26 cellular contexts compared by ENCODE assay signal in the genomic region with DNA sequence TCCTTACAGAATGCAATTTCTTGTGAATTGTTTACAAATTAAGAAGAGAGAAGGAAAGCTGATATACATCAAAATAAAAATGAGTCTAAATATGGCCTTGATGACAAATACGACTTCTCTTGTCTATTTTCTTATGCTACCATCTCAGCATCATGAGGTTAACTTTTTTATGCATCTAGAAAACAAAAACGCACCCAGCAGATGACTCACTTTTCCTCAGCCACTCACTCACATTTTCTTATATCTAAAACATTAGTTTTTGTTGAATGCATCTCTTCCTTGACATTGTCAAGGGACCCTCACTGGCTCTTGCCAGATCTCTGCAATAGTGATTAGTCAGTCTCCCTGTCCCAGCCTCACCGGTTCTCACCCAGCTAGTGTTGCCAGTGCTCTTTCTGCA.
"Had no signal": no experiment of that assay in that cellular context is flagged by ENCODE, and none has a peak within 500 bp of the region (broad histone marks: within the 10 kb centered on the region; RNA-seq: fewer than 3 reads in every experiment).

No MANE protein-coding gene starts in this region.

- H3K4me1 Mint-ChIP-seq: activated CD4-positive, alpha-beta memory T cell treated with anti-CD3 and anti-CD28 coated beads, Interleukin-2, amount 10 ng/mL, durations not matched to agents 7 days and 5 days; activated CD4-positive, alpha-beta T cell treated with anti-CD3 and anti-CD28 coated beads for 36 hours; activated T-helper 17 cell treated with anti-CD3 and anti-CD28 coated beads, Interleukin-2, amount 50 U/mL, for 72 hours; T-cell had no signal

- H3K9me3 Mint-ChIP-seq: activated CD4-positive, alpha-beta memory T cell treated with anti-CD3 and anti-CD28 coated beads, Interleukin-2, amount 10 ng/mL, durations not matched to agents 7 days and 5 days; activated naive CD4-positive, alpha-beta T cell treated with anti-CD3 and anti-CD28 coated beads for 36 hours; activated T-helper 17 cell treated with anti-CD3 and anti-CD28 coated beads, Interleukin-2, amount 50 U/mL, for 72 hours; T-cell had no signal

- H3K36me3 Mint-ChIP-seq: activated naive CD8-positive, alpha-beta T cell; T-cell had no signal

- H3K4me3 ChIP-seq: cardiac muscle cell had no signal

- H3K4me3 Mint-ChIP-seq: activated CD4-positive, alpha-beta memory T cell treated with anti-CD3 and anti-CD28 coated beads, Interleukin-2, amount 10 ng/mL, durations not matched to agents 7 days and 5 days; activated CD4-positive, alpha-beta T cell treated with anti-CD3 and anti-CD28 coated beads for 36 hours; activated naive CD4-positive, alpha-beta T cell treated with anti-CD3 and anti-CD28 coated beads for 36 hours; activated naive CD8-positive, alpha-beta T cell; activated T-helper 17 cell treated with anti-CD3 and anti-CD28 coated beads, Interleukin-2, amount 50 U/mL, for 72 hours; T-cell had no signal

- DNase-seq: activated CD4-positive, alpha-beta memory T cell treated with anti-CD3 and anti-CD28 coated beads, Interleukin-2, amount 10 ng/mL, durations not matched to agents 7 days and 5 days; activated CD4-positive, alpha-beta T cell treated with anti-CD3 and anti-CD28 coated beads for 36 hours; activated CD4-positive, alpha-beta T cell treated with anti-CD3 and anti-CD28 coated beads, Interleukin-2, amount 50 U/mL, for 1 hour; activated CD4-positive, CD25-positive, alpha-beta regulatory T cell; activated gamma-delta T cell; activated naive CD4-positive, alpha-beta T cell treated with anti-CD3 and anti-CD28 coated beads for 36 hours; activated T-cell treated with anti-CD3 and anti-CD28 coated beads for 4 hours; activated T-cell treated with anti-CD3 and anti-CD28 coated beads, Interleukin-2, amount 50 U/mL, for 48 hours; amygdala; brain microvascular endothelial cell; Karpas-422; NCI-H1048; NCI-H146; NCI-H1930; NCI-H2107; NCI-H2227 treated with DMSO at 0.1 percent for 48 hours; NCI-H446 treated with DMSO at 0.1 percent for 48 hours; NCI-H526; NCI-H82; SIG-M5; T-cell; T-helper 2 cell; T1000 had no signal

- ATAC-seq: activated CD4-positive, alpha-beta T cell treated with anti-CD3 and anti-CD28 coated beads for 36 hours; activated T-helper 17 cell treated with anti-CD3 and anti-CD28 coated beads, Interleukin-2, amount 50 U/mL, for 72 hours; T-cell had no signal

- H3K27ac Mint-ChIP-seq: activated CD4-positive, alpha-beta memory T cell treated with anti-CD3 and anti-CD28 coated beads, Interleukin-2, amount 10 ng/mL, durations not matched to agents 7 days and 5 days; activated CD4-positive, alpha-beta T cell treated with anti-CD3 and anti-CD28 coated beads for 36 hours; activated naive CD4-positive, alpha-beta T cell treated with anti-CD3 and anti-CD28 coated beads for 36 hours; activated naive CD8-positive, alpha-beta T cell; activated T-helper 17 cell treated with anti-CD3 and anti-CD28 coated beads, Interleukin-2, amount 50 U/mL, for 72 hours; T-cell had no signal
